1 cellular context compared by ENCODE assay signal in the genomic region with DNA sequence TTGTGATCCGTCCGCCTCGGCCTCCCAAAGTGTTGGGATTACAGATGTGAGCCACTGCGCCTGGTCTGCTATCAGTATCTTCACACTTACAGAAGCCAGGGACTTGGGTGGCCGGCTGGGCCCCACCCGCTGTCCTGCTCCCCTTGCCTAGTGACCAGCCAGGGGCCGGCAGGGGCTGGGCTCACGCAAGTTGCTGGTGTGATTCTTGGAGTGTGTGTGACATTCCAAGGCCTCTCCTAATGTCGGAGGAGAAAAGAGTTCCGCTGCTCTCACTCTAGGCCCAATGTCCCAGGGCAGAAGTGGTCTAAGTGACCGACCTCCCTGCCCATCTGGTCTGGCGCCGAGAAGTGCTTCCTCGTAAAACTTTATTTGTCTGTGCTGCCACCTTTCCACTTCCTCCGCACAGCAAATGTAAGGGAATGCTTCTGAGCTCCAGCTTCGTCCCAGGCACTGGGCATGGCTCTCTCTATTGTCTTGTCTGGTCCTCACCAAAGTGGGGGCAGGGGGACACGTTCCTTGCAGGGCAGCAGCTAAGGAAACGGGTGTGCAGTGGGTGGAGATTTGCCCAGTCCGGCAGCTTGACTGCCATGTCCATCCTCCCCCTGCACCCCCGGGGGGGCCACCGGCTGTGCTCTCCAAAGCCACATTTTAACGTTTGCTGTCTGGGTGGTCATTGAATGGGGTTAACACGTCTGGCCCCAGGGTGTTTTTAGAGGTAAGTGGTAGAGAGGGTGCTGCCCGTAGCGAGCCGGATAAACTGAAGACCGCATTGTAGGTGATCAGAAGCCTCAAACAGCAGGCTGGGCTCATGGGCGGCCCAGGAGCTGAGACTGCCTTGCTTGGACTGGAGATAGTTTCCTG.
TF ChIP-seq lines count a peak whose summit lies in the region.

No MANE protein-coding gene starts in this region.

TF ChIP-seq in K562, 482 proteins besides CTCF, POLR2A, EP300 and RAD21 (continued from another document):
- TF ChIP-seq ZBTB40 (IDR thresholded peaks at IDR 0.05) = peak; percentile 72
- no peak for TF ChIP-seq ZBTB40 (CRISPR knock-in tag; IDR thresholded peaks at IDR 0.05)
- TF ChIP-seq LARP7 (IDR thresholded peaks at IDR 0.05) = no peak
- TF ChIP-seq PURB (CRISPR knock-in tag; IDR thresholded peaks at IDR 0.05; ENCODE audit: low read depth) = no peak
- peak; percentile 5; the same call in 1 of the 2 replicates for TF ChIP-seq CXXC5 (CRISPR knock-in tag; IDR thresholded peaks at IDR 0.05)
- no peak for TF ChIP-seq HNRNPL (IDR thresholded peaks at IDR 0.05; ENCODE audit: low read depth, low read length)
- no peak for TF ChIP-seq ESRRB (CRISPR knock-in tag; IDR thresholded peaks at IDR 0.05; ENCODE audit: borderline replicate concordance)
- TF ChIP-seq ETV5 (CRISPR knock-in tag; IDR thresholded peaks at IDR 0.05; ENCODE audit: low read depth) = no peak
- 0 out of 2 replicates have a peak, but pooled peaks have one; percentile 7 for TF ChIP-seq CEBPG (CRISPR knock-in tag; IDR thresholded peaks at IDR 0.05)
- no peak for TF ChIP-seq CEBPG (tag; conservative IDR thresholded peaks at IDR 0.05 in 1 of 2, IDR thresholded peaks at IDR 0.05 in 1 of 2)
- TF ChIP-seq EGR1 (conservative IDR thresholded peaks at IDR 0.05) = no peak
- TF ChIP-seq WHSC1 (IDR thresholded peaks at IDR 0.05; ENCODE audit: low read length) = no peak
- TF ChIP-seq, protein P1, sequence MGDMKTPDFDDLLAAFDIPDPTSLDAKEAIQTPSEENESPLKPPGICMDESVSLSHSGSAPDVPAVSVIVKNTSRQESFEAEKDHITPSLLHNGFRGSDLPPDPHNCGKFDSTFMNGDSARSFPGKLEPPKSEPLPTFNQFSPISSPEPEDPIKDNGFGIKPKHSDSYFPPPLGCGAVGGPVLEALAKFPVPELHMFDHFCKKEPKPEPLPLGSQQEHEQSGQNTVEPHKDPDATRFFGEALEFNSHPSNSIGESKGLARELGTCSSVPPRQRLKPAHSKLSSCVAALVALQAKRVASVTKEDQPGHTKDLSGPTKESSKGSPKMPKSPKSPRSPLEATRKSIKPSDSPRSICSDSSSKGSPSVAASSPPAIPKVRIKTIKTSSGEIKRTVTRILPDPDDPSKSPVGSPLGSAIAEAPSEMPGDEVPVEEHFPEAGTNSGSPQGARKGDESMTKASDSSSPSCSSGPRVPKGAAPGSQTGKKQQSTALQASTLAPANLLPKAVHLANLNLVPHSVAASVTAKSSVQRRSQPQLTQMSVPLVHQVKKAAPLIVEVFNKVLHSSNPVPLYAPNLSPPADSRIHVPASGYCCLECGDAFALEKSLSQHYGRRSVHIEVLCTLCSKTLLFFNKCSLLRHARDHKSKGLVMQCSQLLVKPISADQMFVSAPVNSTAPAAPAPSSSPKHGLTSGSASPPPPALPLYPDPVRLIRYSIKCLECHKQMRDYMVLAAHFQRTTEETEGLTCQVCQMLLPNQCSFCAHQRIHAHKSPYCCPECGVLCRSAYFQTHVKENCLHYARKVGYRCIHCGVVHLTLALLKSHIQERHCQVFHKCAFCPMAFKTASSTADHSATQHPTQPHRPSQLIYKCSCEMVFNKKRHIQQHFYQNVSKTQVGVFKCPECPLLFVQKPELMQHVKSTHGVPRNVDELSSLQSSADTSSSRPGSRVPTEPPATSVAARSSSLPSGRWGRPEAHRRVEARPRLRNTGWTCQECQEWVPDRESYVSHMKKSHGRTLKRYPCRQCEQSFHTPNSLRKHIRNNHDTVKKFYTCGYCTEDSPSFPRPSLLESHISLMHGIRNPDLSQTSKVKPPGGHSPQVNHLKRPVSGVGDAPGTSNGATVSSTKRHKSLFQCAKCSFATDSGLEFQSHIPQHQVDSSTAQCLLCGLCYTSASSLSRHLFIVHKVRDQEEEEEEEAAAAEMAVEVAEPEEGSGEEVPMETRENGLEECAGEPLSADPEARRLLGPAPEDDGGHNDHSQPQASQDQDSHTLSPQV (IDR thresholded peaks at IDR 0.05) = 0 out of 2 replicates have a peak, but pooled peaks have one; percentile 19
- TF ChIP-seq E2F5 (CRISPR knock-in tag; IDR thresholded peaks at IDR 0.05) = no peak
- peak; percentile 22 for TF ChIP-seq CBFA2T3 (IDR thresholded peaks at IDR 0.05)
- no peak for TF ChIP-seq BCOR (IDR thresholded peaks at IDR 0.05)
- TF ChIP-seq MYNN (IDR thresholded peaks at IDR 0.05) = no peak
- no peak for TF ChIP-seq MYNN (CRISPR knock-in tag; IDR thresholded peaks at IDR 0.05)
- TF ChIP-seq KLF6 (CRISPR knock-in tag; IDR thresholded peaks at IDR 0.05; ENCODE audit: borderline replicate concordance) = no peak
- TF ChIP-seq, protein P2, sequence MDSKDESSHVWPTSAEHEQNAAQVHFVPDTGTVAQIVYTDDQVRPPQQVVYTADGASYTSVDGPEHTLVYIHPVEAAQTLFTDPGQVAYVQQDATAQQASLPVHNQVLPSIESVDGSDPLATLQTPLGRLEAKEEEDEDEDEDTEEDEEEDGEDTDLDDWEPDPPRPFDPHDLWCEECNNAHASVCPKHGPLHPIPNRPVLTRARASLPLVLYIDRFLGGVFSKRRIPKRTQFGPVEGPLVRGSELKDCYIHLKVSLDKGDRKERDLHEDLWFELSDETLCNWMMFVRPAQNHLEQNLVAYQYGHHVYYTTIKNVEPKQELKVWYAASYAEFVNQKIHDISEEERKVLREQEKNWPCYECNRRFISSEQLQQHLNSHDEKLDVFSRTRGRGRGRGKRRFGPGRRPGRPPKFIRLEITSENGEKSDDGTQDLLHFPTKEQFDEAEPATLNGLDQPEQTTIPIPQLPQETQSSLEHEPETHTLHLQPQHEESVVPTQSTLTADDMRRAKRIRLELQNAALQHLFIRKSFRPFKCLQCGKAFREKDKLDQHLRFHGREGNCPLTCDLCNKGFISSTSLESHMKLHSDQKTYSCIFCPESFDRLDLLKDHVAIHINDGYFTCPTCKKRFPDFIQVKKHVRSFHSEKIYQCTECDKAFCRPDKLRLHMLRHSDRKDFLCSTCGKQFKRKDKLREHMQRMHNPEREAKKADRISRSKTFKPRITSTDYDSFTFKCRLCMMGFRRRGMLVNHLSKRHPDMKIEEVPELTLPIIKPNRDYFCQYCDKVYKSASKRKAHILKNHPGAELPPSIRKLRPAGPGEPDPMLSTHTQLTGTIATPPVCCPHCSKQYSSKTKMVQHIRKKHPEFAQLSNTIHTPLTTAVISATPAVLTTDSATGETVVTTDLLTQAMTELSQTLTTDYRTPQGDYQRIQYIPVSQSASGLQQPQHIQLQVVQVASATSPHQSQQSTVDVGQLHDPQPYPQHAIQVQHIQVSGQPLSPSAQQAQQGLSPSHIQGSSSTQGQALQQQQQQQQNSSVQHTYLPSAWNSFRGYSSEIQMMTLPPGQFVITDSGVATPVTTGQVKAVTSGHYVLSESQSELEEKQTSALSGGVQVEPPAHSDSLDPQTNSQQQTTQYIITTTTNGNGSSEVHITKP (IDR thresholded peaks at IDR 0.05; ENCODE audit: partially characterized antibody) = peak; percentile 83
